Comparison of ENCODE assay signal across 1 cellular context in genomic region chr19:50679177-50680125, GRCh38.
TF ChIP-seq lines count a peak whose summit lies in the region.

No MANE protein-coding gene starts in this region.

TF ChIP-seq in K562, 482 proteins besides CTCF, POLR2A, EP300 and RAD21 (continued from another document and continues in another):
- TF ChIP-seq MYBL2 (IDR thresholded peaks at IDR 0.05; ENCODE audit: low read depth) (peak; percentile 46; the same call in 1 of the 2 replicates), MYBL2 (CRISPR knock-in tag; IDR thresholded peaks at IDR 0.05; ENCODE audit: borderline replicate concordance) (no peak), KDM1A (IDR thresholded peaks at IDR 0.05) (0 out of 4 replicates have a peak, but pooled peaks of 1 of the 2 experiments have one; percentile 10), CC2D1A (IDR thresholded peaks at IDR 0.05) (peak; percentile 68; the same call in 1 of the 2 replicates), RBM15 (IDR thresholded peaks at IDR 0.05; ENCODE audit: insufficient read depth, low read length) (no peak), E2F1 (CRISPR knock-in tag; IDR thresholded peaks at IDR 0.05) (peak; percentile 74; the same call in 1 of the 2 replicates), EHMT2 (IDR thresholded peaks at IDR 0.05) (peak; percentile 29; the same call in 1 of the 2 replicates), SREBF1 (IDR thresholded peaks at IDR 0.05; ENCODE audit: borderline replicate concordance, low read depth, low read length) (no peak), ZC3H8 (IDR thresholded peaks at IDR 0.05) (0 out of 2 replicates have a peak, but pooled peaks have one; percentile 18), DPF2 (IDR thresholded peaks at IDR 0.05) (peak; percentile 50; the same call in 1 of the 2 replicates), KLF6 (CRISPR knock-in tag; IDR thresholded peaks at IDR 0.05; ENCODE audit: borderline replicate concordance) (no peak), ATF2 (CRISPR knock-in tag; IDR thresholded peaks at IDR 0.05) (peak; percentile 71; the same call in 1 of the 2 replicates), STAT5B (CRISPR knock-in tag; IDR thresholded peaks at IDR 0.05) (no peak), SOX6 (IDR thresholded peaks at IDR 0.05) (no peak), NCOR1 (IDR thresholded peaks at IDR 0.05) (no peak), TSC22D4 (tag; IDR thresholded peaks at IDR 0.05) (0 out of 2 replicates have a peak, but pooled peaks have one; percentile 44), MECOM (CRISPR knock-in tag; IDR thresholded peaks at IDR 0.05) (no peak), NR2C2 (CRISPR knock-in tag; IDR thresholded peaks at IDR 0.05) (peak; percentile 3; the same call in 1 of the 2 replicates), NR2C2 (tag; IDR thresholded peaks at IDR 0.05) (no peak), CBFB (CRISPR knock-in tag; IDR thresholded peaks at IDR 0.05) (0 out of 2 replicates have a peak, but pooled peaks have one; percentile 65), TRIM25 (IDR thresholded peaks at IDR 0.05; ENCODE audit: borderline replicate concordance) (peak; percentile 93), JUN (IDR thresholded peaks at IDR 0.05; ENCODE audit: borderline replicate concordance, low read depth, low read length) (peak; percentile 81; the same call in 1 of the 2 replicates), JUN (CRISPR knock-in tag; IDR thresholded peaks at IDR 0.05; ENCODE audit: borderline replicate concordance) (peak; percentile 74; the same call in 1 of the 2 replicates), RAD51 (IDR thresholded peaks at IDR 0.05; ENCODE audit: borderline replicate concordance, low read depth) (no peak), PBX2 (CRISPR knock-in tag; IDR thresholded peaks at IDR 0.05; ENCODE audit: low read depth) (no peak), PBX2 (tag; conservative IDR thresholded peaks at IDR 0.05; ENCODE audit: low read depth) (peak; percentile 34), FOSL1 (tag; conservative IDR thresholded peaks at IDR 0.05) (no peak), TEAD1 (CRISPR knock-in tag; IDR thresholded peaks at IDR 0.05) (0 out of 4 replicates have a peak, but pooled peaks of 1 of the 2 experiments have one; percentile 36), ZNF316 (IDR thresholded peaks at IDR 0.05) (peak; percentile 32; the same call in 1 of the 2 replicates), NFYB (IDR thresholded peaks at IDR 0.05; ENCODE audit: extremely low read depth, insufficient read length) (peak; percentile 99), RBM14 (IDR thresholded peaks at IDR 0.05; ENCODE audit: borderline replicate concordance, insufficient read depth, low read depth, low read length) (no peak), ARID2 (IDR thresholded peaks at IDR 0.05) (0 out of 2 replicates have a peak, but pooled peaks have one; percentile 32), HCFC1 (IDR thresholded peaks at IDR 0.05; ENCODE audit: low read depth, low read length) (0 out of 2 replicates have a peak, but pooled peaks have one; percentile 16), EP400 (IDR thresholded peaks at IDR 0.05) (peak; percentile 87), JUND (IDR thresholded peaks at IDR 0.05; ENCODE audit: borderline replicate concordance, low read depth, low read length) (peak; percentile 91), JUND (tag; IDR thresholded peaks at IDR 0.05; ENCODE audit: borderline replicate concordance, low read depth, low read length) (peak; percentile 43; the same call in 1 of the 3 replicates), E2F6 (IDR thresholded peaks at IDR 0.05; ENCODE audit: borderline replicate concordance in 1 of 2, extremely low read depth in 1 of 2, insufficient read depth in 1 of 2, insufficient read length in 1 of 2, low read depth in 1 of 2, low read length in 1 of 2, poor library complexity in 1 of 2, severe bottlenecking in 1 of 2) (peak; percentile 99 to 100), HDAC3 (IDR thresholded peaks at IDR 0.05; ENCODE audit: borderline replicate concordance, partially characterized antibody) (no peak), CBX3 (IDR thresholded peaks at IDR 0.05; ENCODE audit: borderline replicate concordance in 1 of 2, low read length in 2 of 2) (peak in 1 of 2 experiments; percentile 47; a peak in 1 of 3 replicates), LARP7 (IDR thresholded peaks at IDR 0.05) (peak; percentile 83; the same call in 1 of the 2 replicates)
- TF ChIP-seq, protein P1, sequence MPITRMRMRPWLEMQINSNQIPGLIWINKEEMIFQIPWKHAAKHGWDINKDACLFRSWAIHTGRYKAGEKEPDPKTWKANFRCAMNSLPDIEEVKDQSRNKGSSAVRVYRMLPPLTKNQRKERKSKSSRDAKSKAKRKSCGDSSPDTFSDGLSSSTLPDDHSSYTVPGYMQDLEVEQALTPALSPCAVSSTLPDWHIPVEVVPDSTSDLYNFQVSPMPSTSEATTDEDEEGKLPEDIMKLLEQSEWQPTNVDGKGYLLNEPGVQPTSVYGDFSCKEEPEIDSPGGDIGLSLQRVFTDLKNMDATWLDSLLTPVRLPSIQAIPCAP (CRISPR knock-in tag; IDR thresholded peaks at IDR 0.05; ENCODE audit: borderline replicate concordance) = no peak
- TF ChIP-seq, protein P2, sequence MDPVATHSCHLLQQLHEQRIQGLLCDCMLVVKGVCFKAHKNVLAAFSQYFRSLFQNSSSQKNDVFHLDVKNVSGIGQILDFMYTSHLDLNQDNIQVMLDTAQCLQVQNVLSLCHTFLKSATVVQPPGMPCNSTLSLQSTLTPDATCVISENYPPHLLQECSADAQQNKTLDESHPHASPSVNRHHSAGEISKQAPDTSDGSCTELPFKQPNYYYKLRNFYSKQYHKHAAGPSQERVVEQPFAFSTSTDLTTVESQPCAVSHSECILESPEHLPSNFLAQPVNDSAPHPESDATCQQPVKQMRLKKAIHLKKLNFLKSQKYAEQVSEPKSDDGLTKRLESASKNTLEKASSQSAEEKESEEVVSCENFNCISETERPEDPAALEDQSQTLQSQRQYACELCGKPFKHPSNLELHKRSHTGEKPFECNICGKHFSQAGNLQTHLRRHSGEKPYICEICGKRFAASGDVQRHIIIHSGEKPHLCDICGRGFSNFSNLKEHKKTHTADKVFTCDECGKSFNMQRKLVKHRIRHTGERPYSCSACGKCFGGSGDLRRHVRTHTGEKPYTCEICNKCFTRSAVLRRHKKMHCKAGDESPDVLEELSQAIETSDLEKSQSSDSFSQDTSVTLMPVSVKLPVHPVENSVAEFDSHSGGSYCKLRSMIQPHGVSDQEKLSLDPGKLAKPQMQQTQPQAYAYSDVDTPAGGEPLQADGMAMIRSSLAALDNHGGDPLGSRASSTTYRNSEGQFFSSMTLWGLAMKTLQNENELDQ (CRISPR knock-in tag; IDR thresholded peaks at IDR 0.05; ENCODE audit: borderline replicate concordance) = no peak
- TF ChIP-seq, protein P3, sequence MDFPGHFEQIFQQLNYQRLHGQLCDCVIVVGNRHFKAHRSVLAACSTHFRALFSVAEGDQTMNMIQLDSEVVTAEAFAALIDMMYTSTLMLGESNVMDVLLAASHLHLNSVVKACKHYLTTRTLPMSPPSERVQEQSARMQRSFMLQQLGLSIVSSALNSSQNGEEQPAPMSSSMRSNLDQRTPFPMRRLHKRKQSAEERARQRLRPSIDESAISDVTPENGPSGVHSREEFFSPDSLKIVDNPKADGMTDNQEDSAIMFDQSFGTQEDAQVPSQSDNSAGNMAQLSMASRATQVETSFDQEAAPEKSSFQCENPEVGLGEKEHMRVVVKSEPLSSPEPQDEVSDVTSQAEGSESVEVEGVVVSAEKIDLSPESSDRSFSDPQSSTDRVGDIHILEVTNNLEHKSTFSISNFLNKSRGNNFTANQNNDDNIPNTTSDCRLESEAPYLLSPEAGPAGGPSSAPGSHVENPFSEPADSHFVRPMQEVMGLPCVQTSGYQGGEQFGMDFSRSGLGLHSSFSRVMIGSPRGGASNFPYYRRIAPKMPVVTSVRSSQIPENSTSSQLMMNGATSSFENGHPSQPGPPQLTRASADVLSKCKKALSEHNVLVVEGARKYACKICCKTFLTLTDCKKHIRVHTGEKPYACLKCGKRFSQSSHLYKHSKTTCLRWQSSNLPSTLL (IDR thresholded peaks at IDR 0.05) = no peak
- TF ChIP-seq, protein P4, sequence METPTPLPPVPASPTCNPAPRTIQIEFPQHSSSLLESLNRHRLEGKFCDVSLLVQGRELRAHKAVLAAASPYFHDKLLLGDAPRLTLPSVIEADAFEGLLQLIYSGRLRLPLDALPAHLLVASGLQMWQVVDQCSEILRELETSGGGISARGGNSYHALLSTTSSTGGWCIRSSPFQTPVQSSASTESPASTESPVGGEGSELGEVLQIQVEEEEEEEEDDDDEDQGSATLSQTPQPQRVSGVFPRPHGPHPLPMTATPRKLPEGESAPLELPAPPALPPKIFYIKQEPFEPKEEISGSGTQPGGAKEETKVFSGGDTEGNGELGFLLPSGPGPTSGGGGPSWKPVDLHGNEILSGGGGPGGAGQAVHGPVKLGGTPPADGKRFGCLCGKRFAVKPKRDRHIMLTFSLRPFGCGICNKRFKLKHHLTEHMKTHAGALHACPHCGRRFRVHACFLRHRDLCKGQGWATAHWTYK (CRISPR knock-in tag; IDR thresholded peaks at IDR 0.05) = no peak
- TF ChIP-seq, protein P5, sequence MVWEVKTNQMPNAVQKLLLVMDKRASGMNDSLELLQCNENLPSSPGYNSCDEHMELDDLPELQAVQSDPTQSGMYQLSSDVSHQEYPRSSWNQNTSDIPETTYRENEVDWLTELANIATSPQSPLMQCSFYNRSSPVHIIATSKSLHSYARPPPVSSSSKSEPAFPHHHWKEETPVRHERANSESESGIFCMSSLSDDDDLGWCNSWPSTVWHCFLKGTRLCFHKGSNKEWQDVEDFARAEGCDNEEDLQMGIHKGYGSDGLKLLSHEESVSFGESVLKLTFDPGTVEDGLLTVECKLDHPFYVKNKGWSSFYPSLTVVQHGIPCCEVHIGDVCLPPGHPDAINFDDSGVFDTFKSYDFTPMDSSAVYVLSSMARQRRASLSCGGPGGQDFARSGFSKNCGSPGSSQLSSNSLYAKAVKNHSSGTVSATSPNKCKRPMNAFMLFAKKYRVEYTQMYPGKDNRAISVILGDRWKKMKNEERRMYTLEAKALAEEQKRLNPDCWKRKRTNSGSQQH (CRISPR knock-in tag; IDR thresholded peaks at IDR 0.05) = peak; percentile 77
